ENCODE assay signal across 8 cellular contexts in the genomic region with DNA sequence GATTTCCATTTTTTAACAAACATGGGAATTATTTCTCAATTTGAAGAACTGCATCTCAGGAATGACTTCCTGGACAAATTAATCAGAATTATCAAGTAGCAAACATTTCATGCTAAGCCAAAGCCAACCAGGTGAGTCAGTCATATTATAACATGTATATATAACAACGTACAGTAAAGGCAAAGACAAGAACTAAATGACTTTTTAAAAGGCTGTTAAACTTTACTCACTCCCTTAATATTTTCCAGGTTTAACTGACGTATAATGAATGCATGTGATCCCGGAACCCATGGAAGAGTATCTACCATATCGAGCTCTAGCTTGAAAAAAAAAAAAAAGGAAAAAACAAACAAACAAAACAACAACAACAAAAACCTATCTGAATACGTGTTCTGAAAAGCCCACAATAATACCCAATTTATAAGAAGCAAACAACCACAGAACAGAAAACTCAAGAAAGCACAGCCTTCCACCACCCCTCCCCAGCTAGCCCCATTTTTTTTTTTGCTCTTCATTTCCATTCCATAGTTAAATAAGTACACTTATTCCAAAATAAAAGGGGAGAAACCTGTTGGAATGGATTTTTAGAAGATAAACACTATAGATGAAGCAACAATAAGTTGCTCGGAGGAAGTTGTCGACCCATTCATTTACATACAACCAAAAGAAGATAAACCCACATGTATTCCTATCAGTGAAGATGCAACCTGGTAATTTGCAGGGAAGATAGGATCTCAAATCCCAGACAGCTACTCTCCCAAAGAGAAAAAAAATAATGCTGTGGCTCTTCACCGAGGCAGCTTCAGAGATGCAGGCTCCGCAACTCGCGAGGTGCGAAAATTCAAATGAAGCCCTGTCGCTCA. TPM values are rescaled to one million over a fixed set of nuclear protein-coding genes. Genes with fewer than 3 reads are reported as not detected.
DNase-seq lines count a peak whose midpoint lies in the region; ATAC-seq, FAIRE-seq and TF ChIP-seq lines count a peak whose summit lies in the region.

No MANE protein-coding gene starts in this region.

- H3K4me1 ChIP-seq in skeletal muscle satellite cell (ENCODE audit: control insufficient read depth, insufficient read depth, low read length), result peaks cover 9% of the 10 kb centered on the region

- no peaks in the 10 kb centered on the region for H3K36me3 ChIP-seq in skeletal muscle satellite cell (ENCODE audit: insufficient read depth, low read length)

- no peaks in the 10 kb centered on the region for H3K9me3 ChIP-seq in skeletal muscle satellite cell (replicated peaks; ENCODE audit: low read length)

- TF ChIP-seq CTCF in fibroblast of villous mesenchyme (IDR thresholded peaks at IDR 0.05; ENCODE audit: insufficient read depth, low read depth, low read length) (no peak), D721Med (IDR thresholded peaks at IDR 0.05; ENCODE audit: insufficient read depth, missing control alignments) (no peak)

- peaks cover 36% of the 10 kb centered on the region for H3K4me1 Mint-ChIP-seq in activated T-cell treated with anti-CD3 and anti-CD28 coated beads, Interleukin-2, amount 50 U/mL, for 72 hours (ENCODE audit: low read depth)
- H3K4me1 Mint-ChIP-seq in T-helper 1 cell treated with Interleukin-12 subunit alpha and Interleukin-12 subunit beta and Interleukin-4 antibody, amounts not matched to agents 30 μg/mL and 1 μg/mL, for 36 hours (ENCODE audit: low read depth), result peaks cover 34% of the 10 kb centered on the region

- H3K9me3 Mint-ChIP-seq in activated T-cell treated with anti-CD3 and anti-CD28 coated beads, Interleukin-2, amount 50 U/mL, for 72 hours, result no peaks in the 10 kb centered on the region
- peaks cover 5% of the 10 kb centered on the region for H3K9me3 Mint-ChIP-seq in T-helper 1 cell treated with Interleukin-12 subunit alpha and Interleukin-12 subunit beta and Interleukin-4 antibody, amounts not matched to agents 30 μg/mL and 1 μg/mL, for 36 hours

- ATAC-seq in activated T-cell treated with anti-CD3 and anti-CD28 coated beads, Interleukin-2, amount 50 U/mL, for 72 hours (replicated peaks in 1 of 2), result no peak
- ATAC-seq in HG03469 (IDR thresholded peaks at IDR 0.05; ENCODE audit: unreplicated experiment), result no peak
- ATAC-seq in GM21786 (IDR thresholded peaks at IDR 0.05; ENCODE audit: unreplicated experiment), result no peak

- H3K4me2 ChIP-seq in skeletal muscle satellite cell (ENCODE audit: low read length), result peak overlapping the region; percentile 84

- H3K36me3 Mint-ChIP-seq in activated T-cell treated with anti-CD3 and anti-CD28 coated beads, Interleukin-2, amount 50 U/mL, for 72 hours (ENCODE audit: insufficient read depth in 2 of 2), result peaks cover 2 to 3% of the 10 kb centered on the region in 2 donors
- H3K36me3 Mint-ChIP-seq in T-helper 1 cell treated with Interleukin-12 subunit alpha and Interleukin-12 subunit beta and Interleukin-4 antibody, amounts not matched to agents 30 μg/mL and 1 μg/mL, for 36 hours (ENCODE audit: low read depth), result peaks cover 3% of the 10 kb centered on the region

- H3K27me3 ChIP-seq in skeletal muscle satellite cell (ENCODE audit: control insufficient read depth, insufficient read depth, low read length), result no peaks in the 10 kb centered on the region

- H3K27ac Mint-ChIP-seq in activated T-cell treated with anti-CD3 and anti-CD28 coated beads, Interleukin-2, amount 50 U/mL, for 72 hours, result peak overlapping the region; percentile 78
- H3K27ac Mint-ChIP-seq in T-helper 1 cell treated with Interleukin-12 subunit alpha and Interleukin-12 subunit beta and Interleukin-4 antibody, amounts not matched to agents 30 μg/mL and 1 μg/mL, for 36 hours, result peak overlapping the region; percentile 98

- H3K9ac ChIP-seq in skeletal muscle satellite cell (ENCODE audit: low read depth, low read length), result peak overlapping the region; percentile 90

- no peaks in the 10 kb centered on the region for H3K27me3 Mint-ChIP-seq in activated T-cell treated with anti-CD3 and anti-CD28 coated beads, Interleukin-2, amount 50 U/mL, for 72 hours (ENCODE audit: low read depth)
- no peaks in the 10 kb centered on the region for H3K27me3 Mint-ChIP-seq in T-helper 1 cell treated with Interleukin-12 subunit alpha and Interleukin-12 subunit beta and Interleukin-4 antibody, amounts not matched to agents 30 μg/mL and 1 μg/mL, for 36 hours (ENCODE audit: low read depth)

- no peak for FAIRE-seq in D721Med (lab: Jason Lieb, UNC)

- peak overlapping the region; percentile 98 for H3K4me3 Mint-ChIP-seq in activated T-cell treated with anti-CD3 and anti-CD28 coated beads, Interleukin-2, amount 50 U/mL, for 72 hours
- peak overlapping the region; percentile 97 for H3K4me3 Mint-ChIP-seq in T-helper 1 cell treated with Interleukin-12 subunit alpha and Interleukin-12 subunit beta and Interleukin-4 antibody, amounts not matched to agents 30 μg/mL and 1 μg/mL, for 36 hours

- peak overlapping the region; percentile 86 for H3K4me3 ChIP-seq in fibroblast of villous mesenchyme (ENCODE audit: low read depth, low read length)
- H3K4me3 ChIP-seq in skeletal muscle satellite cell (ENCODE audit: low read length), result peak overlapping the region; percentile 74

- DNase-seq in activated T-cell treated with anti-CD3 and anti-CD28 coated beads, Interleukin-2, amount 50 U/mL, for 72 hours, result no peak
- DNase-seq in activated T-cell treated with anti-CD3 and anti-CD28 coated beads for 4 hours, result no peak
- peak; percentile 21 for DNase-seq in fibroblast of villous mesenchyme (ENCODE audit: low read depth)
- no peak for DNase-seq in D721Med (ENCODE audit: insufficient read length, low spot score)

RNA-seq across cellular contexts. Expression of gene NAPEPLD, which starts 0.5 kb away (rescaled TPM):
- total RNA-seq in activated T-cell treated with anti-CD3 and anti-CD28 coated beads, Interleukin-2, amount 50 U/mL, for 72 hours, result 10 to 100 TPM in 1 of 2 donors, 1 to 10 TPM in 1; 8.1 to 10.9 TPM
- 5.8 and 6.5 TPM in 2 replicates for total RNA-seq in fibroblast of villous mesenchyme
- 7.4 and 10.4 TPM in 2 replicates for total RNA-seq in skeletal muscle satellite cell (2012; rRNA removed)
